8 cellular contexts compared by ENCODE assay signal in the genomic region with DNA sequence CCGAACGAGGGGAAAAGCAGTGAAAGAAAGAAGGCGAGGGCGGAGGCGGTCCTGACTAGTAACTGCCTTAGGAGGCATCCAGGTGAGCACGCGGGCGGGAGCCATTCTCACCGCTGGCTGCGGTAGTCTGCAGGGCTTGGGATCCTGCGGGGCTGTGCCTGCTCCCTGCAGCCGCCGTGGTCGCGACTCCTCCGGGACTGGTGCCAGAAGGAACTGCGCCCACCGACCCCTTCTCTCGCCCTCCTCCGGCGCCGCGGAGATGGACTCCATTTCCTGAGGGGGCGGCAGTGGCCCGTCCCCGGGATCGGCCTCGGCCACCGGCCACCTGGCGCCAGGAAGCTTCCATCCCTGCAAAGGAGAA. TPM values are rescaled to one million over a fixed set of nuclear protein-coding genes. Genes with fewer than 3 reads are reported as not detected.
DNase-seq lines count a peak whose midpoint lies in the region; ATAC-seq lines count a peak whose summit lies in the region.

No MANE protein-coding gene starts in this region.

- peak; percentile 27 for ATAC-seq in GM21717 (IDR thresholded peaks at IDR 0.05; ENCODE audit: unreplicated experiment)
- peak; percentile 42 for ATAC-seq in stimulated activated effector memory CD8-positive, alpha-beta T cell treated with anti-CD3 and anti-CD28 coated beads, Interleukin-12 subunit alpha, Interleukin-12 subunit beta, amount 100 ng/mL, for 72 hours

- H3K4me3 ChIP-seq in ectodermal cell (ENCODE audit: insufficient read depth, low read depth, low read length) (peak overlapping the region; percentile 89), mesodermal cell (ENCODE audit: extremely low read depth, insufficient read depth, low read length, poor library complexity, severe bottlenecking) (peak overlapping the region; percentile 95)

- no peaks in the 10 kb centered on the region for H3K9me3 ChIP-seq in ectodermal cell (ENCODE audit: control insufficient read depth, low read length)
- no peaks in the 10 kb centered on the region for H3K9me3 ChIP-seq in mesodermal cell (ENCODE audit: control insufficient read depth, low read length)

- H3K27me3 Mint-ChIP-seq in IgD-negative memory B cell = peaks cover 1% of the 10 kb centered on the region

- peaks cover 0 to 2% (median 0%) of the 10 kb centered on the region in 3 donors for H3K9me3 Mint-ChIP-seq in IgD-negative memory B cell
- H3K9me3 Mint-ChIP-seq in stimulated activated effector memory CD8-positive, alpha-beta T cell treated with anti-CD3 and anti-CD28 coated beads, Interleukin-12 subunit alpha, Interleukin-12 subunit beta, amount 100 ng/mL, for 72 hours = no peaks in the 10 kb centered on the region

- peaks cover 4% of the 10 kb centered on the region for H3K27me3 ChIP-seq in ectodermal cell (ENCODE audit: control insufficient read depth, insufficient read depth, low read length, poor library complexity, severe bottlenecking)

- H3K4me1 Mint-ChIP-seq in IgD-negative memory B cell = peaks cover 22 to 36% (median 23%) of the 10 kb centered on the region in 3 donors
- peaks cover 23% of the 10 kb centered on the region for H3K4me1 Mint-ChIP-seq in stimulated activated effector memory CD8-positive, alpha-beta T cell treated with anti-CD3 and anti-CD28 coated beads, Interleukin-12 subunit alpha, Interleukin-12 subunit beta, amount 100 ng/mL, for 72 hours

- H3K4me1 ChIP-seq in ectodermal cell (ENCODE audit: control insufficient read depth, insufficient read depth, low read length) (peaks cover 4% of the 10 kb centered on the region), mesodermal cell (ENCODE audit: control insufficient read depth, insufficient read depth, low read length, poor library complexity, severe bottlenecking) (no peaks in the 10 kb centered on the region)

- H3K36me3 ChIP-seq in ectodermal cell (ENCODE audit: control insufficient read depth, insufficient read depth, low read length) (no peaks in the 10 kb centered on the region), mesodermal cell (ENCODE audit: control insufficient read depth, insufficient read depth, low read length) (peaks cover 23% of the 10 kb centered on the region)

- H3K4me3 Mint-ChIP-seq in IgD-negative memory B cell = peak overlapping the region; percentile 96 to 100 (median 98)
- peak overlapping the region; percentile 93 for H3K4me3 Mint-ChIP-seq in stimulated activated effector memory CD8-positive, alpha-beta T cell treated with anti-CD3 and anti-CD28 coated beads, Interleukin-12 subunit alpha, Interleukin-12 subunit beta, amount 100 ng/mL, for 72 hours

- WGBS in ectodermal cell, 2 experiments = 0% methylated on average over 30 of the region's 30 CpGs
- 0 to 3% methylated on average over 15 to 16 of the region's 30 CpGs for WGBS in mesodermal cell (ENCODE audit: insufficient coverage in 2 of 2), 2 experiments

- peak overlapping the region; percentile 69 to 99 (median 83) for H3K27ac Mint-ChIP-seq in IgD-negative memory B cell
- H3K27ac Mint-ChIP-seq in stimulated activated effector memory CD8-positive, alpha-beta T cell treated with anti-CD3 and anti-CD28 coated beads, Interleukin-12 subunit alpha, Interleukin-12 subunit beta, amount 100 ng/mL, for 72 hours = peak overlapping the region; percentile 96

- H3K27ac ChIP-seq in ectodermal cell (ENCODE audit: insufficient read depth, low read depth, low read length, poor library complexity, severe bottlenecking) (no peak overlapping the region), mesodermal cell (ENCODE audit: low read depth, low read length, severe bottlenecking) (peak overlapping the region; percentile 74)

- in situ Hi-C loops in G401 (cut with HindIII; ENCODE audit: low sequenced_read_pairs) = no loop called here

- peaks cover 2% of the 10 kb centered on the region for H3K36me3 Mint-ChIP-seq in IgD-negative memory B cell
- H3K36me3 Mint-ChIP-seq in stimulated activated effector memory CD8-positive, alpha-beta T cell treated with anti-CD3 and anti-CD28 coated beads, Interleukin-12 subunit alpha, Interleukin-12 subunit beta, amount 100 ng/mL, for 72 hours = peaks cover 54% of the 10 kb centered on the region

- DNase-seq in G401 (ENCODE audit: low spot score) (peak; percentile 51), NCI-H226 (no peak)
- DNase-seq in activated CD4-positive, alpha-beta T cell treated with anti-CD3 and anti-CD28 coated beads, Interleukin-2, amount 50 U/mL, for 1 hour = peak; percentile 14
- peak in 1 of 2 donors; percentile 26 for DNase-seq in stimulated activated effector memory CD8-positive, alpha-beta T cell treated with anti-CD3 and anti-CD28 coated beads, Interleukin-12 subunit alpha, Interleukin-12 subunit beta, amount 100 ng/mL, for 72 hours (ENCODE audit: low spot score in 2 of 2)

RNA-seq across cellular contexts. Expression of gene NFXL1, which starts 0.5 kb away (rescaled TPM):
- 4.1 and 5.5 TPM in 2 replicates for total RNA-seq in G401 (2014; rRNA removed; shearing (Covaris generic))
- 8.4 TPM for polyA plus RNA-seq in IgD-negative memory B cell
- 28.5 TPM for polyA plus RNA-seq in ectodermal cell (2013, experiment 1 of 4)
- polyA plus RNA-seq in ectodermal cell (2013, experiment 2 of 4) = 26.1 TPM
- polyA plus RNA-seq in ectodermal cell (2013, experiment 3 of 4) = 18.2 TPM
- 23.4 TPM for polyA plus RNA-seq in ectodermal cell (2013, experiment 4 of 4)
- 15.2 TPM for polyA plus RNA-seq in mesodermal cell (2013, experiment 1 of 2)
- 17.0 TPM for polyA plus RNA-seq in mesodermal cell (2013, experiment 2 of 2)
